Comparison of ENCODE assay signal across 9 cellular contexts in genomic region chr9:14313951-14314423, GRCh38. TPM values are rescaled to one million over a fixed set of nuclear protein-coding genes. Genes with fewer than 3 reads are reported as not detected.
A peak's percentile ranks its signal among the peaks of the same experiment; 100 is the strongest.
DNase-seq lines count a peak whose midpoint lies in the region; ATAC-seq, FAIRE-seq and TF ChIP-seq lines count a peak whose summit lies in the region.
"Had no signal": no experiment of that assay in that cellular context is flagged by ENCODE, and none has a peak within 500 bp of the region (broad histone marks: within the 10 kb centered on the region; RNA-seq: fewer than 3 reads in every experiment).

Gene NFIB (minus strand): TSS chr9:14314141. CDS start chr9:14313511, 630 bp downstream.

- CTCF ChIA-PET in K562 (lab: Yijun Ruan, JAX; ENCODE audit: low intra/inter-chr PET ratio), result interaction anchor here (0.6 kb wide), 1 partner anchor 116 kb away, joined by 3 read pairs; no protein-coding TSS in a partner anchor

- H3K79me2 ChIP-seq in K562 (ENCODE audit: control insufficient read depth, insufficient read depth, low read length), result no peaks in the 10 kb centered on the region

- intact Hi-C loops in K562 (cut with micrococcal nuclease), result no loop called here
- intact Hi-C loops in sciatic nerve (cut with DNase I), result no loop called here

- 0 out of 5 replicates have a peak, but pooled peaks cover 0 to 6% of the 10 kb centered on the region in 2 experiments for H3K27me3 ChIP-seq in K562 (ENCODE audit: control insufficient read depth in 2 of 2, insufficient read depth in 2 of 2, low read length in 2 of 2)
- H3K27me3 ChIP-seq: BLaER1 treated with 17β-estradiol and CSF1 and Interleukin-3, amounts not matched to agents 10 nM and 100 nM had no signal

- peaks cover 3 to 28% of the 10 kb centered on the region in 2 experiments; a peak in 4 of 5 replicates for H3K4me1 ChIP-seq in K562 (replicated peaks in 1 of 2; ENCODE audit: control insufficient read depth in 2 of 2, insufficient read depth in 2 of 2, low read length in 2 of 2)

- H4K20me1 ChIP-seq in K562 (replicated peaks; ENCODE audit: control insufficient read depth, insufficient read depth, low read length), result no peaks in the 10 kb centered on the region
- H4K20me1 ChIP-seq: BLaER1 treated with 17β-estradiol and CSF1 and Interleukin-3, amounts not matched to agents 10 nM and 100 nM had no signal

- no peaks in the 10 kb centered on the region for H3K9me3 ChIP-seq in K562 (replicated peaks; ENCODE audit: control insufficient read depth, insufficient read depth, low read depth, low read length)

- H3K9ac ChIP-seq in K562 (ENCODE audit: insufficient read depth in 1 of 2, low read depth in 2 of 2, low read length in 2 of 2), result peak within 1 kb of the TSS; percentile 63 to 89
- H3K9ac ChIP-seq: BLaER1 treated with 17β-estradiol and CSF1 and Interleukin-3, amounts not matched to agents 10 nM and 100 nM had no signal

- no peaks in the 10 kb centered on the region for H3K36me3 ChIP-seq in K562 (ENCODE audit: control insufficient read depth, insufficient read depth, low read length)
- H3K36me3 ChIP-seq: BLaER1 treated with 17β-estradiol and CSF1 and Interleukin-3, amounts not matched to agents 10 nM and 100 nM had no signal

- ATAC-seq in K562, result peak; percentile 50
- ATAC-seq in sciatic nerve, result peak; percentile 37
- ATAC-seq in HG03378 (IDR thresholded peaks at IDR 0.05; ENCODE audit: unreplicated experiment), result no peak
- ATAC-seq in GM19035 (IDR thresholded peaks at IDR 0.05; ENCODE audit: unreplicated experiment), result no peak

- TF ChIP-seq POLR2A in K562 (conservative IDR thresholded peaks at IDR 0.05), result no peak

- TF ChIP-seq RAD21 in K562 (CRISPR knock-in tag; conservative IDR thresholded peaks at IDR 0.05 in 1 of 2, IDR thresholded peaks at IDR 0.05 in 1 of 2), result no peak

- no peaks in the 10 kb centered on the region for H3K9me1 ChIP-seq in K562 (ENCODE audit: control insufficient read depth, insufficient read depth, low read length)

- no CpG with 5 or more reads among the region's 63 CpGs for WGBS in K562 (ENCODE audit: insufficient coverage, low coverage, missing lambda C conversion rate)

- peak within 1 kb of the TSS; percentile 79 for H2AFZ ChIP-seq in K562 (ENCODE audit: low read depth, low read length)

- POLR2A ChIA-PET in K562 (lab: Yijun Ruan, JAX), result no interaction called here

- in situ Hi-C loops in K562 (cut with MboI), result no loop called here

- H3K4me3 ChIP-seq in K562 (peak within 1 kb of the TSS; percentile 50), iPS-11a (ENCODE audit: low read depth, low read length) (peak within 1 kb of the TSS; percentile 61)
- H3K4me3 ChIP-seq: BLaER1 treated with 17β-estradiol and CSF1 and Interleukin-3, amounts not matched to agents 10 nM and 100 nM had no signal

- peak; percentile 65 for DNase-seq in DMS79 treated with DMSO at 0.1 percent for 48 hours (lab: John Stamatoyannopoulos, UW)
- DNase-seq in DMS79 (lab: John Stamatoyannopoulos, UW), result no peak
- peak; percentile 49 for DNase-seq in NCI-H2171 treated with DMSO at 0.1 percent for 48 hours (lab: John Stamatoyannopoulos, UW)
- DNase-seq in K562 (ENCODE audit: extremely low read depth in 1 of 4, low spot score in 3 of 4), result peak; percentile 46 to 62 (median 60)
- peak; percentile 73 for DNase-seq in sciatic nerve (ENCODE audit: low spot score)

- H3K27ac ChIP-seq in K562 (ENCODE audit: extremely low read depth, low read depth, low read length), result peak within 1 kb of the TSS; percentile 72
- H3K27ac ChIP-seq: BLaER1 treated with 17β-estradiol and CSF1 and Interleukin-3, amounts not matched to agents 10 nM and 100 nM had no signal

- FAIRE-seq in K562 (lab: Jason Lieb, UNC), result no peak

- no peak for TF ChIP-seq CTCF in K562 (IDR thresholded peaks at IDR 0.05 in 2 of 3, conservative IDR thresholded peaks at IDR 0.05 in 1 of 3; ENCODE audit: insufficient read depth in 2 of 3, low read depth in 1 of 3, low read length in 3 of 3)

- no peak for TF ChIP-seq EP300 in K562 (IDR thresholded peaks at IDR 0.05; ENCODE audit: low read length)

- no TSS peak for BruUV-seq in K562 (replicated peaks; lab: Mats Ljungman, UMichigan)

- peak within 1 kb of the TSS; percentile 78 for H3K4me2 ChIP-seq in K562 (ENCODE audit: insufficient read depth, low read length)
- H3K4me2 ChIP-seq: BLaER1 treated with 17β-estradiol and CSF1 and Interleukin-3, amounts not matched to agents 10 nM and 100 nM had no signal

TF ChIP-seq in K562, 482 proteins besides CTCF, POLR2A, EP300 and RAD21 (continues in another document):
- TF ChIP-seq SMAD1 (IDR thresholded peaks at IDR 0.05; ENCODE audit: low read depth, low read length, partially characterized antibody), result no peak
- TF ChIP-seq ZEB2 (IDR thresholded peaks at IDR 0.05), result no peak
- no peak for TF ChIP-seq GABPA (tag; conservative IDR thresholded peaks at IDR 0.05; ENCODE audit: low read depth)
- TF ChIP-seq ZNF395 (CRISPR knock-in tag; IDR thresholded peaks at IDR 0.05), result 0 out of 2 replicates have a peak, but pooled peaks have one; percentile 3
- no peak for TF ChIP-seq ZFX (CRISPR knock-in tag; IDR thresholded peaks at IDR 0.05)
- peak; percentile 8 to 83 for TF ChIP-seq E2F6 (IDR thresholded peaks at IDR 0.05; ENCODE audit: borderline replicate concordance in 1 of 2, extremely low read depth in 1 of 2, insufficient read depth in 1 of 2, insufficient read length in 1 of 2, low read depth in 1 of 2, low read length in 1 of 2, poor library complexity in 1 of 2, severe bottlenecking in 1 of 2)
- peak; percentile 42; the same call in 1 of the 2 replicates for TF ChIP-seq POLR2G (IDR thresholded peaks at IDR 0.05; ENCODE audit: low read depth, low read length)
- TF ChIP-seq REST (CRISPR knock-in tag; IDR thresholded peaks at IDR 0.05; ENCODE audit: low read depth), result no peak
- TF ChIP-seq ZBTB17 (CRISPR knock-in tag; IDR thresholded peaks at IDR 0.05), result no peak
- TF ChIP-seq NFE2 (IDR thresholded peaks at IDR 0.05; ENCODE audit: low read depth), result no peak

RNA-seq across cellular contexts. Expression of gene NFIB, which starts in this region (rescaled TPM):
- total RNA-seq in K562 (2011; cell fraction: chromatin; rRNA removed; ENCODE audit: low replicate concordance), result 6.9 and 16.5 TPM in 2 replicates
- 1.5 and 1.7 TPM in 2 replicates for total RNA-seq in K562 (2011; cell fraction: nucleolus; rRNA removed)
- 7.2 and 8.9 TPM in 2 replicates for total RNA-seq in K562 (2011; cell fraction: nucleoplasm; rRNA removed)
- 1.7 and 2.2 TPM in 2 replicates for total RNA-seq in K562 (2014; rRNA removed)
- total RNA-seq in K562 (2014; rRNA removed; fragmentation: Illumina TruSeq; extraction: Trizol), result 2.7 and 3.1 TPM in 2 replicates
- total RNA-seq in K562 (2015; rRNA removed; fragmentation: Illumina TruSeq; extraction: Trizol), result 3.3 TPM in 2 replicates
- total RNA-seq in K562 (2021), result 3.0 and 3.4 TPM in 2 replicates
- polyA plus RNA-seq in K562 (2011; rRNA removed), result 1.2 TPM in 2 replicates
- polyA plus RNA-seq in K562 (2011; cell fraction: cytosol; rRNA removed), result 0.49 and 0.81 TPM in 2 replicates
- polyA plus RNA-seq in K562 (2011; cell fraction: nucleus; rRNA removed), result 4.0 and 6.3 TPM in 2 replicates
- polyA plus RNA-seq in K562 (2012), result 0.96 and 1.3 TPM in 2 replicates
- polyA plus RNA-seq in K562 (2014; fragmentation: Illumina TruSeq; extraction: Trizol), result 1.7 and 1.9 TPM in 2 replicates
- 1 to 10 TPM; 1.2 to 1.9 TPM for polyA plus RNA-seq in K562 (2014; fragmentation: Nextera tagmentation; extraction: Ambion mirVana)
- polyA plus RNA-seq in K562 (2014; rRNA removed), result 0.32 and 1.4 TPM in 2 replicates
- polyA minus RNA-seq in K562 (2011; rRNA and poly(A)+ RNA removed), result 7.6 and 15.9 TPM in 2 replicates
- polyA minus RNA-seq in K562 (2011; cell fraction: cytosol; rRNA and poly(A)+ RNA removed), result 1.2 and 2.5 TPM in 2 replicates
- 5.1 and 15.2 TPM in 2 replicates for polyA minus RNA-seq in K562 (2011; cell fraction: nucleus; rRNA and poly(A)+ RNA removed)
- total RNA-seq in sciatic nerve, result 137 TPM

Comparison
In these comparisons a context has a peak if more than half of its experiments do, and no peak if none do; other contexts are left out.
1. ATAC-seq: peak in K562 (single experiment) and sciatic nerve (single experiment); none in HG03378 (single experiment) and GM19035 (single experiment).